Comparison of ENCODE assay signal across 14 cellular contexts in the genomic region with DNA sequence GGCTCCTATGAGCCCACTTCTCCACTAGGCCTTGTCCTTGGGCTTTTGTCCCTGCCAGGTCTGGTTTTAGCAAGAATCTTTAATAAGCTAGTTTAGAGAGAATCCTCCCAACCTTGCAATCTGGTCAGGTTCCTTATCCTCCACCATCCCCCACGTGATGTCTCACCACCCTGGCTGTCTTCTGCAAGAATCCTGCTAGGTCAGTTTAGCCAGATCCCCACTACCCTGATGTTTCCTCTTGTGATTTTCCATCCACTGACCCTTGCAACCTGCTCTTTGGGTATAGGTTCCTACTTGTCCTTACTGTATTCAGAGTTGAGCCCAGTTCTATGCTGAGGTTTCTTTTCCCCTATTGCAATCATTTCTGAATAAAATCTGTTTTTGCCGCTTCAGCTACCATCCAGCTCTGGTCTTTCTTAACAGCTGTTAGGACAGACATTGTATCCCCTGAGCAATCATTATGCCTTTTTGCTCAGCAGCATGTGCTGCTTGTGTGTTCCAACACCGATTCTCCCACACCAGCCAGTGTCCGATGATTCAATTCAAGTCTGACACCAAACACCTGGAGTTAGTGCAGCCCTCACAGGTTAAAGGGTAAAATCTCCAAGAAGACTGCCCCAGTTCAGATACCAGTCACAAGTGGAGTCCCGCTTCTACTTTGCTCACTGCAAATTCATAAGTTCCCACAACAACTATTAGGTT.
DNase-seq lines count a peak whose midpoint lies in the region; ATAC-seq and TF ChIP-seq lines count a peak whose summit lies in the region.
"Had no signal": no experiment of that assay in that cellular context is flagged by ENCODE, and none has a peak within 500 bp of the region (broad histone marks: within the 10 kb centered on the region; RNA-seq: fewer than 3 reads in every experiment).

No MANE protein-coding gene starts in this region.

- H3K79me2 ChIP-seq in GM23338 (replicated peaks; ENCODE audit: insufficient read depth): no peaks in the 10 kb centered on the region

- H3K9me2 ChIP-seq in GM23338 (ENCODE audit: insufficient read depth): peaks cover 5% of the 10 kb centered on the region

- no peaks in the 10 kb centered on the region for H4K20me1 ChIP-seq in GM23338 (replicated peaks; ENCODE audit: insufficient read depth)

- H3K9me3 ChIP-seq in HAP-1: no peaks in the 10 kb centered on the region; the same call in 1 of the 2 replicates

- no peak overlapping the region for H3K27ac ChIP-seq in GM23338 (ENCODE audit: low read depth)
- H3K27ac ChIP-seq: 22Rv1 had no signal

- no peaks in the 10 kb centered on the region for H3K27me3 ChIP-seq in GM23338 (ENCODE audit: insufficient read depth)
- H3K27me3 ChIP-seq in HAP-1 (ENCODE audit: low read depth): no peaks in the 10 kb centered on the region; the same call in 1 of the 2 replicates

- H3K4me3 ChIP-seq in GM23338: no peak overlapping the region
- H3K4me3 ChIP-seq in epithelial cell of esophagus (ENCODE audit: low read length): no peak overlapping the region
- no peak overlapping the region for H3K4me3 ChIP-seq in HAP-1

- H3K4me1 Mint-ChIP-seq in GM23338 (peaks cover 11% of the 10 kb centered on the region), type B pancreatic cell (ENCODE audit: unreplicated experiment) (peaks cover 17% of the 10 kb centered on the region)
- H3K4me1 Mint-ChIP-seq: CD14-positive monocyte had no signal

- TF ChIP-seq CTCF in GM23338 (conservative IDR thresholded peaks at IDR 0.05; ENCODE audit: low read depth in 2 of 2) (no peak), epithelial cell of esophagus (IDR thresholded peaks at IDR 0.05; ENCODE audit: insufficient read depth, low read depth, low read length, missing control alignments) (no peak), type B pancreatic cell (conservative IDR thresholded peaks at IDR 0.05) (no peak)

- H3K36me3 ChIP-seq in GM23338 (ENCODE audit: insufficient read depth): no peaks in the 10 kb centered on the region
- H3K36me3 ChIP-seq in HAP-1 (replicated peaks): no peaks in the 10 kb centered on the region

- ATAC-seq in GM23338: no peak
- ATAC-seq: CD8-positive, alpha-beta T cell had no signal

- in situ Hi-C loops in HAP-1 (cut with MboI; ENCODE audit: low sequenced_read_pairs): no loop called here

- DNase-seq in DMS53 (lab: John Stamatoyannopoulos, UW) (peak; percentile 5), DMS53 treated with DMSO at 0.1 percent for 48 hours (lab: John Stamatoyannopoulos, UW; ENCODE audit: unreplicated experiment) (no peak), GM23338 (ENCODE audit: low spot score) (no peak), epithelial cell of esophagus (ENCODE audit: low read depth) (peak; percentile 38), type B pancreatic cell (ENCODE audit: extremely low spot score, unreplicated experiment) (no peak), HAP-1 (ENCODE audit: low spot score in 2 of 2) (no peak), SIG-M5 treated with dmso at 0.1 percent for 504 hours (lab: John Stamatoyannopoulos, UW; ENCODE audit: unreplicated experiment) (no peak)
- DNase-seq: CD8-positive, alpha-beta T cell; COR-L47; DMS153; GF-D8; H7 had no signal

- peak overlapping the region; percentile 47 for H2AFZ ChIP-seq in GM23338

- no peaks in the 10 kb centered on the region for H3F3A ChIP-seq in GM23338 (replicated peaks; ENCODE audit: low read depth)

- no peak overlapping the region for H3K4me3 Mint-ChIP-seq in GM23338
- peak overlapping the region; percentile 44 for H3K4me3 Mint-ChIP-seq in type B pancreatic cell
- H3K4me3 Mint-ChIP-seq: CD14-positive monocyte; CD8-positive, alpha-beta T cell had no signal

- H3K27ac Mint-ChIP-seq in GM23338 (no peak overlapping the region), type B pancreatic cell (peak overlapping the region; percentile 71)
- H3K27ac Mint-ChIP-seq: CD14-positive monocyte; CD8-positive, alpha-beta T cell had no signal

- H3K36me3 Mint-ChIP-seq in GM23338 (ENCODE audit: low read depth) (peaks cover 6% of the 10 kb centered on the region), type B pancreatic cell (no peaks in the 10 kb centered on the region)
- H3K36me3 Mint-ChIP-seq: CD14-positive monocyte; CD8-positive, alpha-beta T cell had no signal

- peaks cover 16% of the 10 kb centered on the region for H3K9me3 Mint-ChIP-seq in GM23338
- peaks cover 6% of the 10 kb centered on the region for H3K9me3 Mint-ChIP-seq in type B pancreatic cell

- H3K4me1 ChIP-seq in GM23338 (ENCODE audit: insufficient read depth) (peaks cover 7% of the 10 kb centered on the region; the same call in 1 of the 2 replicates), HAP-1 (peaks cover 8% of the 10 kb centered on the region)

- H3K27me3 Mint-ChIP-seq in GM23338 (ENCODE audit: insufficient read depth, low read depth, poor library complexity) (peaks cover 8% of the 10 kb centered on the region), type B pancreatic cell (no peaks in the 10 kb centered on the region)

- no peak overlapping the region for H3K4me2 ChIP-seq in GM23338

TF ChIP-seq in GM23338, 12 proteins besides CTCF, POLR2A, EP300 and RAD21 (continues in another document):
- TF ChIP-seq STAT1 (IDR thresholded peaks at IDR 0.05; ENCODE audit: unreplicated experiment) (no peak), NANOG (IDR thresholded peaks at IDR 0.05; ENCODE audit: borderline replicate concordance) (no peak), ZNF331 (CRISPR knock-in tag; IDR thresholded peaks at IDR 0.05; ENCODE audit: low read depth) (no peak), ZNF114 (CRISPR knock-in tag; IDR thresholded peaks at IDR 0.05) (no peak), CREB1 (CRISPR knock-in tag; IDR thresholded peaks at IDR 0.05; ENCODE audit: low read depth) (no peak), POLR2AphosphoS5 (IDR thresholded peaks at IDR 0.05; ENCODE audit: low read depth) (no peak)
- TF ChIP-seq, protein P1, sequence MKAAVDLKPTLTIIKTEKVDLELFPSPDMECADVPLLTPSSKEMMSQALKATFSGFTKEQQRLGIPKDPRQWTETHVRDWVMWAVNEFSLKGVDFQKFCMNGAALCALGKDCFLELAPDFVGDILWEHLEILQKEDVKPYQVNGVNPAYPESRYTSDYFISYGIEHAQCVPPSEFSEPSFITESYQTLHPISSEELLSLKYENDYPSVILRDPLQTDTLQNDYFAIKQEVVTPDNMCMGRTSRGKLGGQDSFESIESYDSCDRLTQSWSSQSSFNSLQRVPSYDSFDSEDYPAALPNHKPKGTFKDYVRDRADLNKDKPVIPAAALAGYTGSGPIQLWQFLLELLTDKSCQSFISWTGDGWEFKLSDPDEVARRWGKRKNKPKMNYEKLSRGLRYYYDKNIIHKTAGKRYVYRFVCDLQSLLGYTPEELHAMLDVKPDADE (IDR thresholded peaks at IDR 0.05): no peak
- TF ChIP-seq, protein P2, sequence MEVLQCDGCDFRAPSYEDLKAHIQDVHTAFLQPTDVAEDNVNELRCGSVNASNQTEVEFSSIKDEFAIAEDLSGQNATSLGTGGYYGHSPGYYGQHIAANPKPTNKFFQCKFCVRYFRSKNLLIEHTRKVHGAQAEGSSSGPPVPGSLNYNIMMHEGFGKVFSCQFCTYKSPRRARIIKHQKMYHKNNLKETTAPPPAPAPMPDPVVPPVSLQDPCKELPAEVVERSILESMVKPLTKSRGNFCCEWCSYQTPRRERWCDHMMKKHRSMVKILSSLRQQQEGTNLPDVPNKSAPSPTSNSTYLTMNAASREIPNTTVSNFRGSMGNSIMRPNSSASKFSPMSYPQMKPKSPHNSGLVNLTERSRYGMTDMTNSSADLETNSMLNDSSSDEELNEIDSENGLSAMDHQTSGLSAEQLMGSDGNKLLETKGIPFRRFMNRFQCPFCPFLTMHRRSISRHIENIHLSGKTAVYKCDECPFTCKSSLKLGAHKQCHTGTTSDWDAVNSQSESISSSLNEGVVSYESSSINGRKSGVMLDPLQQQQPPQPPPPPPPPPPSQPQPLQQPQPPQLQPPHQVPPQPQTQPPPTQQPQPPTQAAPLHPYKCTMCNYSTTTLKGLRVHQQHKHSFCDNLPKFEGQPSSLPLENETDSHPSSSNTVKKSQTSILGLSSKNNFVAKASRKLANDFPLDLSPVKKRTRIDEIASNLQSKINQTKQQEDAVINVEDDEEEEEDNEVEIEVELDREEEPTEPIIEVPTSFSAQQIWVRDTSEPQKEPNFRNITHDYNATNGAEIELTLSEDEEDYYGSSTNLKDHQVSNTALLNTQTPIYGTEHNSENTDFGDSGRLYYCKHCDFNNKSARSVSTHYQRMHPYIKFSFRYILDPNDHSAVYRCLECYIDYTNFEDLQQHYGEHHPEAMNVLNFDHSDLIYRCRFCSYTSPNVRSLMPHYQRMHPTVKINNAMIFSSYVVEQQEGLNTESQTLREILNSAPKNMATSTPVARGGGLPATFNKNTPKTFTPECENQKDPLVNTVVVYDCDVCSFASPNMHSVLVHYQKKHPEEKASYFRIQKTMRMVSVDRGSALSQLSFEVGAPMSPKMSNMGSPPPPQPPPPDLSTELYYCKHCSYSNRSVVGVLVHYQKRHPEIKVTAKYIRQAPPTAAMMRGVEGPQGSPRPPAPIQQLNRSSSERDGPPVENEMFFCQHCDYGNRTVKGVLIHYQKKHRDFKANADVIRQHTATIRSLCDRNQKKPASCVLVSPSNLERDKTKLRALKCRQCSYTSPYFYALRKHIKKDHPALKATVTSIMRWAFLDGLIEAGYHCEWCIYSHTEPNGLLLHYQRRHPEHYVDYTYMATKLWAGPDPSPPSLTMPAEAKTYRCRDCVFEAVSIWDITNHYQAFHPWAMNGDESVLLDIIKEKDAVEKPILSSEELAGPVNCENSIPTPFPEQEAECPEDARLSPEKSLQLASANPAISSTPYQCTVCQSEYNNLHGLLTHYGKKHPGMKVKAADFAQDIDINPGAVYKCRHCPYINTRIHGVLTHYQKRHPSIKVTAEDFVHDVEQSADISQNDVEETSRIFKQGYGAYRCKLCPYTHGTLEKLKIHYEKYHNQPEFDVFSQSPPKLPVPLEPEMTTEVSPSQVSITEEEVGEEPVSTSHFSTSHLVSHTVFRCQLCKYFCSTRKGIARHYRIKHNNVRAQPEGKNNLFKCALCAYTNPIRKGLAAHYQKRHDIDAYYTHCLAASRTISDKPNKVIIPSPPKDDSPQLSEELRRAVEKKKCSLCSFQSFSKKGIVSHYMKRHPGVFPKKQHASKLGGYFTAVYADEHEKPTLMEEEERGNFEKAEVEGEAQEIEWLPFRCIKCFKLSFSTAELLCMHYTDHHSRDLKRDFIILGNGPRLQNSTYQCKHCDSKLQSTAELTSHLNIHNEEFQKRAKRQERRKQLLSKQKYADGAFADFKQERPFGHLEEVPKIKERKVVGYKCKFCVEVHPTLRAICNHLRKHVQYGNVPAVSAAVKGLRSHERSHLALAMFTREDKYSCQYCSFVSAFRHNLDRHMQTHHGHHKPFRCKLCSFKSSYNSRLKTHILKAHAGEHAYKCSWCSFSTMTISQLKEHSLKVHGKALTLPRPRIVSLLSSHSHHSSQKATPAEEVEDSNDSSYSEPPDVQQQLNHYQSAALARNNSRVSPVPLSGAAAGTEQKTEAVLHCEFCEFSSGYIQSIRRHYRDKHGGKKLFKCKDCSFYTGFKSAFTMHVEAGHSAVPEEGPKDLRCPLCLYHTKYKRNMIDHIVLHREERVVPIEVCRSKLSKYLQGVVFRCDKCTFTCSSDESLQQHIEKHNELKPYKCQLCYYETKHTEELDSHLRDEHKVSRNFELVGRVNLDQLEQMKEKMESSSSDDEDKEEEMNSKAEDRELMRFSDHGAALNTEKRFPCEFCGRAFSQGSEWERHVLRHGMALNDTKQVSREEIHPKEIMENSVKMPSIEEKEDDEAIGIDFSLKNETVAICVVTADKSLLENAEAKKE (CRISPR knock-in tag; IDR thresholded peaks at IDR 0.05): no peak

Comparison
In these comparisons a context has a peak if more than half of its experiments do, and no peak if none do; other contexts are left out.
1. DNase-seq: peak in DMS53 (single experiment) and epithelial cell of esophagus (single experiment); none in DMS53 treated with DMSO at 0.1 percent for 48 hours (single experiment), GM23338 (single experiment), type B pancreatic cell (single experiment), HAP-1 (0 of 2) and SIG-M5 treated with dmso at 0.1 percent for 504 hours (single experiment).